14 cellular contexts compared by ENCODE assay signal in the genomic region with DNA sequence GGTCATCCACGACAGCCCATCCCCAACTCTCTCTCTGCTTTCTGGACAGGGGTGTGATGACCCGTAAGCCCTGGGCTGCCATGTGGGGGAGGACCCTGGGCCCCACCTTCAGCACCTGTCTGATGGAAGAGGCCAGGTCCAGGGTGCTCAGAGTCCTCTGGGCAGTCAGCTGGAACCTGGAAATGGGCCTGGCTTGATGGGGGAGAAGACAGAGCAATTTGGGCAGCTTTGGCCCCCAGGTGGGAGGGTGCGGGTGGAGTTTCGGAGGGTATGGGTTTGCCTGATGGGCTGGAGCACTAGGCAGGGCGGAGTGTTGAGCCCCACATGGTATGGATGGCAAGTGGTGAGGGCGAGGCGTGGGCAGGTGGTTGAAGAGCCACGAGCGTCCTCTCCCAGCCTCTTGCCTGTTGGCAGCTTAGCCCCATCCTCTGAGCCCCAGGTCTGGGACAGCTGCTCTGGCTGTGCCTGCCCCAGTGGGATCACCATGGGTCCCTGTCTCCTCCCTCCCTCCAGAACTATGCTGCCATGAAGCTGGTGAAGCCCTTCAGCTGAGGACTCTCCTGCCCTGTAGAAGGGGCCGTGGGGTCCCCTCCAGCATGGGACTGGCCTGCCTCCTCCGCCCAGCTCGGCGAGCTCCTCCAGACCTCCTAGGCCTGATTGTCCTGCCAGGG.
"Had no signal": no experiment of that assay in that cellular context is flagged by ENCODE, and none has a peak within 500 bp of the region (broad histone marks: within the 10 kb centered on the region; RNA-seq: fewer than 3 reads in every experiment).

No MANE protein-coding gene starts in this region.

- H3K9me3 ChIP-seq: adrenal gland, body of pancreas, esophagus squamous epithelium, right lobe of liver, SK-N-SH, tibial nerve had no signal

- H3K4me1 ChIP-seq: adrenal gland, body of pancreas, esophagus squamous epithelium, right lobe of liver, tibial nerve had no signal

- H3K27ac ChIP-seq: adrenal gland, body of pancreas, esophagus squamous epithelium, right lobe of liver, tibial nerve, WERI-Rb-1 had no signal

- FAIRE-seq: islet of Langerhans had no signal

- H3K4me3 ChIP-seq: adrenal gland, body of pancreas, esophagus squamous epithelium, right lobe of liver, tibial nerve had no signal

- H3K27me3 ChIP-seq: adrenal gland, body of pancreas, esophagus squamous epithelium, right lobe of liver, tibial nerve had no signal

- H3K36me3 ChIP-seq: adrenal gland, esophagus squamous epithelium, tibial nerve, WERI-Rb-1 had no signal

- H3K9ac ChIP-seq: SK-N-SH had no signal

- DNase-seq: activated CD4-positive, alpha-beta T cell treated with anti-CD3 and anti-CD28 coated beads for 4 hours; activated CD8-positive, alpha-beta T cell treated with anti-CD3 and anti-CD28 coated beads, Interleukin-2, amount 10 ng/mL, durations not matched to agents 7 days and 5 days; cerebellar nuclear complex; esophagus squamous epithelium; foreskin fibroblast; SK-N-SH; stimulated activated CD4-positive, alpha-beta T cell treated with anti-CD3 and anti-CD28 coated beads, Interleukin-4, amount 100 ng/mL, for 1 hour; T-helper 1 cell; WERI-Rb-1 had no signal
